6 cellular contexts compared by ENCODE assay signal in genomic region chr2:236408786-236409185, GRCh38.
"Had no signal": no experiment of that assay in that cellular context is flagged by ENCODE, and none has a peak within 500 bp of the region (broad histone marks: within the 10 kb centered on the region; RNA-seq: fewer than 3 reads in every experiment).

No MANE protein-coding gene starts in this region.

- FAIRE-seq: HepG2, HTR-8/SVneo, K562 had no signal

- H3K27ac ChIP-seq: HL-60 had no signal

- DNase-seq: IMR-90, KBM-7 had no signal

- H3K4me3 ChIP-seq: K562 had no signal

- ATAC-seq: HepG2, K562 had no signal
